ENCODE assay signal across 1 cellular context in the genomic region with DNA sequence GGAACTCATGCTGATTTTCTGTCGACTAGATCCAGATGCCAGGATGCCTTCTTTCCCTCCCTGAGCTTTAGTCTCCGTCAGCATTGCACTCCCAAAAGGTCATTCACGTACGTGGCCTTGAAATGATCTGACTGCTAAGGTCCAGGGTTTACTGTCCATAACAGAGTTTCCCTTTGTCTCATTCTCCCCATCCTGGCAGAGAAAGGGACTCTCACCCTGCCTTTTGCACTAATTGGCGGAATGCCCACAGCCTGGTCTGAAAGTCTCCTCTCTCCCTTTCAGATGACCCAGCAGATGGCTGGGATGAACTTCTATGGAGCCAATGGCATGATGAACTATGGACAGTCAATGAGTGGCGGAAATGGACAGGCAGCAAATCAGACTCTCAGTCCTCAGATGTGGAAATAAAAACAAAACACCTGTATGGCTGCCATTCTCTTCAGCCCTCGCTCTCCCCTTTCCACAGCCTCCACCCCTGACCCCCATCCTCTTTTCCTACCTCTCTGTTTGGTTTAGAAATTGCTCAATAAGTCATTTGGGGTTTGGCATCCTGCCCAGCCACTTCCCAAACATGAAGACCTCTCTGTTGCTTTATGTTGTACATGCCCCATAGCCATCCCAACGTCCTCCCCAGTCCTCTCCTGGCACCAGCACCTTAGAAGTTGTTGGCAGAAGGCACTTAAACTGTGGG.
TF ChIP-seq lines count a peak whose summit lies in the region.

No MANE protein-coding gene starts in this region.

TF ChIP-seq in HepG2, 621 proteins besides CTCF, POLR2A, EP300 and RAD21 (continued from another document and continues in another):
- TF ChIP-seq ZNF788 (CRISPR knock-in tag; IDR thresholded peaks at IDR 0.05; ENCODE audit: borderline replicate concordance), result peak; percentile 83; the same call in 1 of the 2 replicates
- TF ChIP-seq, protein P1, sequence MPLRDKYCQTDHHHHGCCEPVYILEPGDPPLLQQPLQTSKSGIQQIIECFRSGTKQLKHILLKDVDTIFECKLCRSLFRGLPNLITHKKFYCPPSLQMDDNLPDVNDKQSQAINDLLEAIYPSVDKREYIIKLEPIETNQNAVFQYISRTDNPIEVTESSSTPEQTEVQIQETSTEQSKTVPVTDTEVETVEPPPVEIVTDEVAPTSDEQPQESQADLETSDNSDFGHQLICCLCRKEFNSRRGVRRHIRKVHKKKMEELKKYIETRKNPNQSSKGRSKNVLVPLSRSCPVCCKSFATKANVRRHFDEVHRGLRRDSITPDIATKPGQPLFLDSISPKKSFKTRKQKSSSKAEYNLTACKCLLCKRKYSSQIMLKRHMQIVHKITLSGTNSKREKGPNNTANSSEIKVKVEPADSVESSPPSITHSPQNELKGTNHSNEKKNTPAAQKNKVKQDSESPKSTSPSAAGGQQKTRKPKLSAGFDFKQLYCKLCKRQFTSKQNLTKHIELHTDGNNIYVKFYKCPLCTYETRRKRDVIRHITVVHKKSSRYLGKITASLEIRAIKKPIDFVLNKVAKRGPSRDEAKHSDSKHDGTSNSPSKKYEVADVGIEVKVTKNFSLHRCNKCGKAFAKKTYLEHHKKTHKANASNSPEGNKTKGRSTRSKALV (CRISPR knock-in tag; IDR thresholded peaks at IDR 0.05), result no peak
- TF ChIP-seq MIER2 (CRISPR knock-in tag; IDR thresholded peaks at IDR 0.05), result 0 out of 2 replicates have a peak, but pooled peaks have one; percentile 26
- no peak for TF ChIP-seq NFKB2 (CRISPR knock-in tag; IDR thresholded peaks at IDR 0.05; ENCODE audit: borderline replicate concordance)
- no peak for TF ChIP-seq GLI4 (CRISPR knock-in tag; IDR thresholded peaks at IDR 0.05; ENCODE audit: borderline replicate concordance)
- no peak for TF ChIP-seq PAX8 (CRISPR knock-in tag; IDR thresholded peaks at IDR 0.05; ENCODE audit: borderline replicate concordance)
- no peak for TF ChIP-seq ZNF550 (CRISPR knock-in tag; IDR thresholded peaks at IDR 0.05; ENCODE audit: borderline replicate concordance)
- TF ChIP-seq ZNF124 (CRISPR knock-in tag; IDR thresholded peaks at IDR 0.05), result no peak; the same call in 1 of the 2 replicates
- no peak for TF ChIP-seq PLRG1 (conservative IDR thresholded peaks at IDR 0.05)
- peak; percentile 77 for TF ChIP-seq ZNF589 (CRISPR knock-in tag; conservative IDR thresholded peaks at IDR 0.05)
- no peak for TF ChIP-seq FIP1L1 (IDR thresholded peaks at IDR 0.05; ENCODE audit: borderline replicate concordance, insufficient read depth, low read depth, low read length)
- TF ChIP-seq, protein P2, sequence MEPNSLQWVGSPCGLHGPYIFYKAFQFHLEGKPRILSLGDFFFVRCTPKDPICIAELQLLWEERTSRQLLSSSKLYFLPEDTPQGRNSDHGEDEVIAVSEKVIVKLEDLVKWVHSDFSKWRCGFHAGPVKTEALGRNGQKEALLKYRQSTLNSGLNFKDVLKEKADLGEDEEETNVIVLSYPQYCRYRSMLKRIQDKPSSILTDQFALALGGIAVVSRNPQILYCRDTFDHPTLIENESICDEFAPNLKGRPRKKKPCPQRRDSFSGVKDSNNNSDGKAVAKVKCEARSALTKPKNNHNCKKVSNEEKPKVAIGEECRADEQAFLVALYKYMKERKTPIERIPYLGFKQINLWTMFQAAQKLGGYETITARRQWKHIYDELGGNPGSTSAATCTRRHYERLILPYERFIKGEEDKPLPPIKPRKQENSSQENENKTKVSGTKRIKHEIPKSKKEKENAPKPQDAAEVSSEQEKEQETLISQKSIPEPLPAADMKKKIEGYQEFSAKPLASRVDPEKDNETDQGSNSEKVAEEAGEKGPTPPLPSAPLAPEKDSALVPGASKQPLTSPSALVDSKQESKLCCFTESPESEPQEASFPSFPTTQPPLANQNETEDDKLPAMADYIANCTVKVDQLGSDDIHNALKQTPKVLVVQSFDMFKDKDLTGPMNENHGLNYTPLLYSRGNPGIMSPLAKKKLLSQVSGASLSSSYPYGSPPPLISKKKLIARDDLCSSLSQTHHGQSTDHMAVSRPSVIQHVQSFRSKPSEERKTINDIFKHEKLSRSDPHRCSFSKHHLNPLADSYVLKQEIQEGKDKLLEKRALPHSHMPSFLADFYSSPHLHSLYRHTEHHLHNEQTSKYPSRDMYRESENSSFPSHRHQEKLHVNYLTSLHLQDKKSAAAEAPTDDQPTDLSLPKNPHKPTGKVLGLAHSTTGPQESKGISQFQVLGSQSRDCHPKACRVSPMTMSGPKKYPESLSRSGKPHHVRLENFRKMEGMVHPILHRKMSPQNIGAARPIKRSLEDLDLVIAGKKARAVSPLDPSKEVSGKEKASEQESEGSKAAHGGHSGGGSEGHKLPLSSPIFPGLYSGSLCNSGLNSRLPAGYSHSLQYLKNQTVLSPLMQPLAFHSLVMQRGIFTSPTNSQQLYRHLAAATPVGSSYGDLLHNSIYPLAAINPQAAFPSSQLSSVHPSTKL (CRISPR knock-in tag; IDR thresholded peaks at IDR 0.05), result peak; percentile 97
- peak; percentile 90 for TF ChIP-seq TBX2 (CRISPR knock-in tag; IDR thresholded peaks at IDR 0.05; ENCODE audit: borderline replicate concordance)
- no peak for TF ChIP-seq ZIK1 (CRISPR knock-in tag; IDR thresholded peaks at IDR 0.05; ENCODE audit: borderline replicate concordance, low read depth)
- no peak for TF ChIP-seq GTF2F1 (IDR thresholded peaks at IDR 0.05; ENCODE audit: low read length)
- peak; percentile 16; the same call in 1 of the 2 replicates for TF ChIP-seq GMEB1 (CRISPR knock-in tag; IDR thresholded peaks at IDR 0.05; ENCODE audit: borderline replicate concordance)
- TF ChIP-seq BRCA1 (CRISPR knock-in tag; IDR thresholded peaks at IDR 0.05), result no peak
- no peak for TF ChIP-seq ZNF546 (CRISPR knock-in tag; conservative IDR thresholded peaks at IDR 0.05)
- 0 out of 2 replicates have a peak, but pooled peaks have one; percentile 56 for TF ChIP-seq MLXIP (CRISPR knock-in tag; IDR thresholded peaks at IDR 0.05; ENCODE audit: borderline replicate concordance)
- peak; percentile 78 for TF ChIP-seq TRIM24 (CRISPR knock-in tag; IDR thresholded peaks at IDR 0.05)
- TF ChIP-seq HMGXB3 (CRISPR knock-in tag; IDR thresholded peaks at IDR 0.05; ENCODE audit: borderline replicate concordance), result 0 out of 2 replicates have a peak, but pooled peaks have one; percentile 19
- TF ChIP-seq, protein P3, sequence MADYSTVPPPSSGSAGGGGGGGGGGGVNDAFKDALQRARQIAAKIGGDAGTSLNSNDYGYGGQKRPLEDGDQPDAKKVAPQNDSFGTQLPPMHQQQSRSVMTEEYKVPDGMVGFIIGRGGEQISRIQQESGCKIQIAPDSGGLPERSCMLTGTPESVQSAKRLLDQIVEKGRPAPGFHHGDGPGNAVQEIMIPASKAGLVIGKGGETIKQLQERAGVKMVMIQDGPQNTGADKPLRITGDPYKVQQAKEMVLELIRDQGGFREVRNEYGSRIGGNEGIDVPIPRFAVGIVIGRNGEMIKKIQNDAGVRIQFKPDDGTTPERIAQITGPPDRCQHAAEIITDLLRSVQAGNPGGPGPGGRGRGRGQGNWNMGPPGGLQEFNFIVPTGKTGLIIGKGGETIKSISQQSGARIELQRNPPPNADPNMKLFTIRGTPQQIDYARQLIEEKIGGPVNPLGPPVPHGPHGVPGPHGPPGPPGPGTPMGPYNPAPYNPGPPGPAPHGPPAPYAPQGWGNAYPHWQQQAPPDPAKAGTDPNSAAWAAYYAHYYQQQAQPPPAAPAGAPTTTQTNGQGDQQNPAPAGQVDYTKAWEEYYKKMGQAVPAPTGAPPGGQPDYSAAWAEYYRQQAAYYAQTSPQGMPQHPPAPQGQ (CRISPR knock-in tag; IDR thresholded peaks at IDR 0.05; ENCODE audit: borderline replicate concordance), result no peak
- no peak for TF ChIP-seq NFE2L2 (IDR thresholded peaks at IDR 0.05; ENCODE audit: low read length)
- 0 out of 2 replicates have a peak, but pooled peaks have one; percentile 11 for TF ChIP-seq ZBTB42 (CRISPR knock-in tag; IDR thresholded peaks at IDR 0.05)
- TF ChIP-seq, protein P4, sequence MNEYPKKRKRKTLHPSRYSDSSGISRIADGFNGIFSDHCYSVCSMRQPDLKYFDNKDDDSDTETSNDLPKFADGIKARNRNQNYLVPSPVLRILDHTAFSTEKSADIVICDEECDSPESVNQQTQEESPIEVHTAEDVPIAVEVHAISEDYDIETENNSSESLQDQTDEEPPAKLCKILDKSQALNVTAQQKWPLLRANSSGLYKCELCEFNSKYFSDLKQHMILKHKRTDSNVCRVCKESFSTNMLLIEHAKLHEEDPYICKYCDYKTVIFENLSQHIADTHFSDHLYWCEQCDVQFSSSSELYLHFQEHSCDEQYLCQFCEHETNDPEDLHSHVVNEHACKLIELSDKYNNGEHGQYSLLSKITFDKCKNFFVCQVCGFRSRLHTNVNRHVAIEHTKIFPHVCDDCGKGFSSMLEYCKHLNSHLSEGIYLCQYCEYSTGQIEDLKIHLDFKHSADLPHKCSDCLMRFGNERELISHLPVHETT (CRISPR knock-in tag; conservative IDR thresholded peaks at IDR 0.05), result 0 out of 2 replicates have a peak, but pooled peaks have one; percentile 36
- TF ChIP-seq HDAC6 (IDR thresholded peaks at IDR 0.05; ENCODE audit: low read depth, low read length), result no peak
- no peak for TF ChIP-seq MBD4 (IDR thresholded peaks at IDR 0.05; ENCODE audit: borderline replicate concordance, low read length)
- no peak for TF ChIP-seq ZNF720 (CRISPR knock-in tag; IDR thresholded peaks at IDR 0.05)
- TF ChIP-seq ZNF839 (CRISPR knock-in tag; IDR thresholded peaks at IDR 0.05; ENCODE audit: borderline replicate concordance), result no peak
